In the genomic region with DNA sequence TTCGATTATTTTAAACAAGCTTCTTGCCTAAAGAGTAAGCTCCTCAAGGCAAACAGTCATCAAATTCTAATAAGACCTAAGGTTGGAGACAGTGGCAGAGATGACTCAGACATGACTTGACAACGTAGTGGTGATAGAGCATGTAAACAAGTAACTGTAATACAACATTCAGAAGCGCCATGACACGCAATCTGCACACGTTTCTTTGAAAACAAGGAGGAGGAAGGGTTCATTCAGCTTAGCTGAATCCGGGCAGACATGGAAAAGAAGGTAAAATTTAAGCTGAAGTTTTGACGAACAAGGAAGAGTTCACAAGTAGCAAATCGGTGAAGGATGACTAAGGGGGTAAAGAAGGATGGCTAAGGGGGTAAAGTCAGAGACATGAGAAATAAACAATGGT, we compare ENCODE assay signal across 16 cellular contexts.
DNase-seq lines count a peak whose midpoint lies in the region; ATAC-seq and TF ChIP-seq lines count a peak whose summit lies in the region.
"Had no signal": no experiment of that assay in that cellular context is flagged by ENCODE, and none has a peak within 500 bp of the region (broad histone marks: within the 10 kb centered on the region; RNA-seq: fewer than 3 reads in every experiment).

No MANE protein-coding gene starts in this region.

- peak overlapping the region; percentile 76 for H3K27ac ChIP-seq in foreskin keratinocyte
- H3K27ac ChIP-seq in left ventricle myocardium inferior (replicated peaks), result no peak overlapping the region
- H3K27ac ChIP-seq: adrenal gland, HL-60, sigmoid colon, uterus had no signal

- POLR2A ChIA-PET in BJ (lab: Charles Lee), result interaction anchor here (0.6 kb wide), 1 partner anchor 20 kb away, joined by 4 read pairs; no protein-coding TSS in a partner anchor

- H3K36me3 ChIP-seq in BJ (ENCODE audit: control insufficient read depth, insufficient read depth, low read length) (no peaks in the 10 kb centered on the region), left ventricle myocardium inferior (no peaks in the 10 kb centered on the region)
- H3K36me3 ChIP-seq: adrenal gland, sigmoid colon, uterus had no signal

- H3K9me3 ChIP-seq in left ventricle myocardium inferior (replicated peaks), result no peaks in the 10 kb centered on the region
- H3K9me3 ChIP-seq: adrenal gland, sigmoid colon, uterus had no signal

- H3K4me1 ChIP-seq in foreskin keratinocyte, result peaks cover 12% of the 10 kb centered on the region
- no peaks in the 10 kb centered on the region for H3K4me1 ChIP-seq in left ventricle myocardium inferior
- H3K4me1 ChIP-seq: adrenal gland, sigmoid colon, uterus had no signal

- no peaks in the 10 kb centered on the region for H3K27me3 ChIP-seq in BJ (ENCODE audit: control insufficient read depth, insufficient read depth, low read length)
- H3K27me3 ChIP-seq in foreskin keratinocyte, result no peaks in the 10 kb centered on the region
- no peaks in the 10 kb centered on the region for H3K27me3 ChIP-seq in left ventricle myocardium inferior (ENCODE audit: low read depth)
- H3K27me3 ChIP-seq: adrenal gland, sigmoid colon, uterus had no signal

- H3K4me3 ChIP-seq in BJ (ENCODE audit: low read depth, low read length) (no peak overlapping the region), WI38 (ENCODE audit: low read depth, low read length) (peak overlapping the region; percentile 25), left ventricle myocardium inferior (no peak overlapping the region)
- H3K4me3 ChIP-seq: adrenal gland, sigmoid colon, uterus had no signal

- ATAC-seq in foreskin keratinocyte, result peak; percentile 99
- ATAC-seq: naive thymus-derived CD8-positive, alpha-beta T cell had no signal

- DNase-seq in BJ (ENCODE audit: low read depth) (peak; percentile 37), HS-5 (ENCODE audit: low read depth) (peak; percentile 37), foreskin keratinocyte (peak; percentile 84 to 93), SK-N-DZ (ENCODE audit: low spot score) (no peak), left ventricle myocardium inferior (no peak), DMS 273 treated with DMSO at 0.1 percent for 48 hours (lab: John Stamatoyannopoulos, UW) (no peak), cerebellar nuclear complex (lab: John Stamatoyannopoulos, UW) (no peak)
- DNase-seq: activated CD8-positive, alpha-beta memory T cell treated with anti-CD3 and anti-CD28 coated beads, Interleukin-2, amount 50 U/mL, for 4 hours; adrenal gland; kidney; naive thymus-derived CD8-positive, alpha-beta T cell; NCI-H1436; sigmoid colon; uterus had no signal

- CTCF ChIA-PET in BJ (lab: Yijun Ruan, JAX), result interaction anchor here (0.9 to 3.1 kb wide), 3 partner anchors 89 to 1243 kb away, joined by 3 to 18 read pairs (median 3); no protein-coding TSS in a partner anchor

- intact Hi-C loops in left ventricle myocardium inferior (cut with micrococcal nuclease), result no loop called here

- TF ChIP-seq CTCF in BJ (IDR thresholded peaks at IDR 0.05; ENCODE audit: insufficient read depth, low read depth, low read length) (no peak), WI38 (IDR thresholded peaks at IDR 0.05; ENCODE audit: low read depth, low read length) (no peak), foreskin keratinocyte (conservative IDR thresholded peaks at IDR 0.05) (no peak), left ventricle myocardium inferior (IDR thresholded peaks at IDR 0.05; ENCODE audit: borderline replicate concordance) (no peak)

Comparison
In these comparisons a context has a peak if more than half of its experiments do, and no peak if none do; other contexts are left out.
1. DNase-seq: peak in BJ (single experiment), HS-5 (single experiment) and foreskin keratinocyte (2 of 2); none in SK-N-DZ (single experiment), left ventricle myocardium inferior (single experiment), DMS 273 treated with DMSO at 0.1 percent for 48 hours (single experiment) and cerebellar nuclear complex (0 of 2).